ENCODE assay signal across 8 cellular contexts in the genomic region with DNA sequence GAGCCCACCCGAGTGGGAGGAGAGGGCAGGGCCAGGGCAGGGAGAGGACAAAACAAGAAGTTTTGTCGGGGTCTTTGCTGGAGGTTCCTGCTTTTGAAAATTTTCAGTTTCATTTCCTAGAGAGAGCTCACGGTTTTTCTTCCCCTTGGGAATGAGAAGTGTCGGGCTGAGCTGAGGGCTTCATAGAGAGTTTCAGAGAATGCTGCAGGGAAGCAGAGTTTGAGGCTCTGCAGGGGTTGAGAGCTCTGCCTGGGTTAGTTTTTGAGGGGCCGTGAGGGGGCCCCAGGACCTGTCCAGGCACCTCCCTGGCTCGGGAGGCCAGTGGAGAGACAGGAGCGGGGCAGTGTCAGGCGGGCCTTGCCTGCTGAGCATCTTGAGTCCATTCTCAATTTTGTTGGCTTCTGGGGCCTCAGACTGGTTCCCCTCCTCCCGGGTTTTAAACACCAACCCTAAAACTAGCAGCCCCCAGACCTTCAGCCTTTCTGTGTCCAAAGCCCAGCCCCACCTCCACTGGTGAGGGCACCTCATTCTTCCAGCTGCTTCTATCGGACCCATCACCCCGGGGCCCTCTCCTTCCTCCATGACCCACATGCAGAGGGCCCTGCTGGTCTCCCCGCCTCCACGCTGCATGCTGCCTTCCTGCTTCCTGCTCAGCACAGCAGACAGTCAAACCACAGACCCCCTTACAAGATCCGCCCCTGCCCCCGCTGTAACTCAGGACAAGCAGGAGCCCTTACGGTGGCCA. TPM values are rescaled to one million over a fixed set of nuclear protein-coding genes. Genes with fewer than 3 reads are reported as not detected.
DNase-seq lines count a peak whose midpoint lies in the region; ATAC-seq and TF ChIP-seq lines count a peak whose summit lies in the region.

No MANE protein-coding gene starts in this region.

- ATAC-seq in GM19467 (IDR thresholded peaks at IDR 0.05; ENCODE audit: unreplicated experiment): no peak

- peaks cover 48% of the 10 kb centered on the region for H3K4me1 Mint-ChIP-seq in stimulated activated naive CD8-positive, alpha-beta T cell treated with anti-CD3 and anti-CD28 coated beads, Interleukin-15, Interleukin-2, amounts not matched to agents 100 ng/mL and 50 ng/mL, for 24 hours (ENCODE audit: low read depth)

- H3K27ac Mint-ChIP-seq in stimulated activated naive CD8-positive, alpha-beta T cell treated with anti-CD3 and anti-CD28 coated beads, Interleukin-15, Interleukin-2, amounts not matched to agents 100 ng/mL and 50 ng/mL, for 24 hours: peak overlapping the region; percentile 98

- H3K4me3 ChIP-seq in kidney epithelial cell (ENCODE audit: low read depth, low read length): peak overlapping the region; percentile 30

- H3K36me3 ChIP-seq in kidney epithelial cell (ENCODE audit: control insufficient read depth, insufficient read depth, low read length): peaks cover 2% of the 10 kb centered on the region

- DNase-seq in Kasumi-1 (lab: John Stamatoyannopoulos, UW) (peak; percentile 69 to 77), kidney epithelial cell (ENCODE audit: low read depth) (no peak), kidney tubule cell (ENCODE audit: low spot score) (no peak), ACHN (no peak), NCI-H2029 (lab: John Stamatoyannopoulos, UW) (no peak)
- peak; percentile 58 for DNase-seq in activated T-cell treated with anti-CD3 and anti-CD28 coated beads, Interleukin-2, amount 50 U/mL, for 1 hour

- no peaks in the 10 kb centered on the region for H3K9me3 Mint-ChIP-seq in stimulated activated naive CD8-positive, alpha-beta T cell treated with anti-CD3 and anti-CD28 coated beads, Interleukin-15, Interleukin-2, amounts not matched to agents 100 ng/mL and 50 ng/mL, for 24 hours

- H3K36me3 Mint-ChIP-seq in stimulated activated naive CD8-positive, alpha-beta T cell treated with anti-CD3 and anti-CD28 coated beads, Interleukin-15, Interleukin-2, amounts not matched to agents 100 ng/mL and 50 ng/mL, for 24 hours (ENCODE audit: low read depth): peaks cover 18% of the 10 kb centered on the region

- in situ Hi-C loops in ACHN (cut with HindIII; ENCODE audit: low pct_ligation_motif_present, low pct_unique_long_range_greater_than_20kb, low sequenced_read_pairs): no loop called here

- no peaks in the 10 kb centered on the region for H3K27me3 ChIP-seq in kidney epithelial cell (ENCODE audit: control insufficient read depth, insufficient read depth, low read length)

- H3K4me3 Mint-ChIP-seq in stimulated activated naive CD8-positive, alpha-beta T cell treated with anti-CD3 and anti-CD28 coated beads, Interleukin-15, Interleukin-2, amounts not matched to agents 100 ng/mL and 50 ng/mL, for 24 hours: peak overlapping the region; percentile 97

- no peak for TF ChIP-seq CTCF in kidney epithelial cell (IDR thresholded peaks at IDR 0.05; ENCODE audit: insufficient read depth, low read length, poor library complexity, severe bottlenecking)

- H3K27me3 Mint-ChIP-seq in stimulated activated naive CD8-positive, alpha-beta T cell treated with anti-CD3 and anti-CD28 coated beads, Interleukin-15, Interleukin-2, amounts not matched to agents 100 ng/mL and 50 ng/mL, for 24 hours: no peaks in the 10 kb centered on the region

RNA-seq across cellular contexts. Expression of gene RNF213, which starts 3.6 kb away (rescaled TPM):
- 111 and 141 TPM in 2 replicates for total RNA-seq in kidney epithelial cell

RNA-seq across cellular contexts. Expression of gene SLC26A11, which starts 44.0 kb away (rescaled TPM):
- total RNA-seq in kidney epithelial cell: 14.4 and 19.1 TPM in 2 replicates

RNA-seq across cellular contexts. Expression of gene SGSH, which starts 44.1 kb away (rescaled TPM):
- total RNA-seq in kidney epithelial cell: 22.7 and 26.4 TPM in 2 replicates

Comparison
In these comparisons a context has a peak if more than half of its experiments do, and no peak if none do; other contexts are left out.
1. DNase-seq: peak in Kasumi-1 (2 of 2) and activated T-cell treated with anti-CD3 and anti-CD28 coated beads, Interleukin-2, amount 50 U/mL, for 1 hour (single experiment); none in kidney epithelial cell (single experiment), kidney tubule cell (single experiment), ACHN (single experiment) and NCI-H2029 (single experiment).